Comparison of ENCODE assay signal across 11 cellular contexts in the genomic region with DNA sequence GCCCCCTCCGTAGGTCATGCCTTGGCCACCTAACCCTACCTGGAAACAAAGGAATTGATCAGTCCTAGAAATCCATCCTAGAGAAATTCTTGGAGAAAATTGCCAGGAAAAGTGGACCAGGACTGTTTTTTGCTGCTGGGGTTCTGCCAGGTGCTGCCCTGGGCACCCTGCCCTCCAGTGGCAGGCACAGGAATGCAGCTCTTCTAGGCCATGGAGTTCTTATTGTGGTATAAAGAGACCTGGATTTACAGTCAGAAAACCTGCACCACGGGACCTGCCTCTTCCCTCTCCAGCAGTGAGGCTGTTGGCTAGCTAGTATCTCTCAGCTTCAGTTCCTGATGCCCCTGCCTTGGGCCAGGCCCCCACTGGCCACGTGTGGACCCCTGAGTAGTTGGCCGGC. TPM values are rescaled to one million over a fixed set of nuclear protein-coding genes. Genes with fewer than 3 reads are reported as not detected.
DNase-seq lines count a peak whose midpoint lies in the region; ATAC-seq, FAIRE-seq and TF ChIP-seq lines count a peak whose summit lies in the region.
"Had no signal": no experiment of that assay in that cellular context is flagged by ENCODE, and none has a peak within 500 bp of the region (broad histone marks: within the 10 kb centered on the region; RNA-seq: fewer than 3 reads in every experiment).

No MANE protein-coding gene starts in this region.

- no peak for TF ChIP-seq EP300 in stomach (IDR thresholded peaks at IDR 0.05)

- no peaks in the 10 kb centered on the region for H3K9me2 ChIP-seq in OCI-LY7 (ENCODE audit: insufficient read depth, low read length)

- H3K9me3 Mint-ChIP-seq in CD4-positive, alpha-beta T cell: no peaks in the 10 kb centered on the region
- H3K9me3 Mint-ChIP-seq: central memory CD8-positive, alpha-beta T cell had no signal

- no peak for TF ChIP-seq POLR2A in stomach (IDR thresholded peaks at IDR 0.05)

- FAIRE-seq in kidney (lab: Jason Lieb, UNC): no peak

- no peaks in the 10 kb centered on the region for H4K20me1 ChIP-seq in OCI-LY7 (ENCODE audit: insufficient read depth, low read length)

- H2AFZ ChIP-seq in OCI-LY7 (ENCODE audit: low read length): no peak overlapping the region

- H3K4me3 Mint-ChIP-seq in CD4-positive, alpha-beta T cell: no peak overlapping the region
- H3K4me3 Mint-ChIP-seq: central memory CD8-positive, alpha-beta T cell had no signal

- no peak overlapping the region for H3K9ac ChIP-seq in kidney (ENCODE audit: low read length in 2 of 2)

- ATAC-seq in foreskin keratinocyte: peak; percentile 51
- ATAC-seq in CD4-positive, alpha-beta T cell (ENCODE audit: poor library complexity): no peak

- H3K36me3 Mint-ChIP-seq in CD4-positive, alpha-beta T cell (ENCODE audit: low read depth): no peaks in the 10 kb centered on the region

- no TSS peak for BruUV-seq in OCI-LY7 (replicated peaks; lab: Mats Ljungman, UMichigan)

- WGBS in stomach, 5 donors: 47 to 67% (median 61%) methylated on average over 3 to 4 of the region's 4 CpGs

- H3K4me2 ChIP-seq in OCI-LY7 (ENCODE audit: low read length): no peak overlapping the region

- peak; percentile 45; the same call in 1 of the 2 replicates for TF ChIP-seq CTCF in OCI-LY7 (conservative IDR thresholded peaks at IDR 0.05; ENCODE audit: low read length)
- peak; percentile 59 for TF ChIP-seq CTCF in foreskin keratinocyte (conservative IDR thresholded peaks at IDR 0.05)
- no peak for TF ChIP-seq CTCF in CD4-positive, alpha-beta T cell (IDR thresholded peaks at IDR 0.05)
- no peak for TF ChIP-seq CTCF in stomach (IDR thresholded peaks at IDR 0.05)
- TF ChIP-seq CTCF in kidney (IDR thresholded peaks at IDR 0.05; ENCODE audit: borderline replicate concordance, extremely low read depth, insufficient read depth): no peak

- CTCF ChIA-PET in OCI-LY7 (lab: Charles Lee; ENCODE audit: unreplicated experiment): no interaction called here
- CTCF ChIA-PET in CD4-positive, alpha-beta T cell (lab: Charles Lee): no interaction called here

- peaks cover 23% of the 10 kb centered on the region for H3K27me3 ChIP-seq in foreskin keratinocyte
- no peaks in the 10 kb centered on the region for H3K27me3 ChIP-seq in CD4-positive, alpha-beta T cell (ENCODE audit: control insufficient read depth, insufficient read depth, low read length)
- H3K27me3 ChIP-seq in stomach: peaks cover 0 to 10% (median 0%) of the 10 kb centered on the region in 3 donors
- H3K27me3 ChIP-seq: suprapubic skin had no signal

- no peaks in the 10 kb centered on the region for H3K27me3 Mint-ChIP-seq in CD4-positive, alpha-beta T cell
- H3K27me3 Mint-ChIP-seq: central memory CD8-positive, alpha-beta T cell had no signal

- H3K4me1 ChIP-seq in OCI-LY7 (ENCODE audit: insufficient read depth, low read length, poor library complexity, severe bottlenecking) (peaks cover 9% of the 10 kb centered on the region), foreskin keratinocyte (no peaks in the 10 kb centered on the region), stomach (no peaks in the 10 kb centered on the region), kidney (ENCODE audit: control insufficient read depth in 1 of 2, insufficient read depth in 1 of 2, low read depth in 1 of 2, low read length in 2 of 2) (no peaks in the 10 kb centered on the region)
- H3K4me1 ChIP-seq: suprapubic skin had no signal

- DNase-seq in stimulated activated CD4-positive, alpha-beta T cell treated with anti-CD3 and anti-CD28 coated beads, Interleukin-15, amount 100 ng/mL, for 24 hours: peak; percentile 9
- DNase-seq in stimulated activated CD4-positive, alpha-beta T cell treated with anti-CD3 and anti-CD28 coated beads, Interleukin-1b, Interleukin-23, amount 100 ng/mL, for 48 hours: no peak
- no peak for DNase-seq in OCI-LY7 (ENCODE audit: low spot score)
- DNase-seq in foreskin keratinocyte: no peak
- DNase-seq in CD4-positive, alpha-beta T cell: no peak
- DNase-seq in GM19240 (ENCODE audit: insufficient read length, low spot score): no peak
- DNase-seq in stomach: no peak
- DNase-seq in kidney: no peak
- DNase-seq: activated CD4-positive, alpha-beta T cell treated with anti-CD3 and anti-CD28 coated beads, Interleukin-2, amount 50 U/mL, for 4 hours had no signal

- H3K4me1 Mint-ChIP-seq in CD4-positive, alpha-beta T cell (ENCODE audit: low read depth): no peaks in the 10 kb centered on the region

- intact Hi-C loops in OCI-LY7 (cut with micrococcal nuclease; ENCODE audit: unreplicated experiment) (no loop called here), stomach (cut with DNase I; ENCODE audit: low total_unique reads) (no loop called here), kidney (cut with DNase I) (no loop called here)
- intact Hi-C loops in CD4-positive, alpha-beta T cell (cut with DNase I, micrococcal nuclease): no loop called here

- H3K4me3 ChIP-seq in OCI-LY7 (ENCODE audit: low read depth, low read length, poor library complexity, severe bottlenecking): no peak overlapping the region
- no peak overlapping the region for H3K4me3 ChIP-seq in stomach
- H3K4me3 ChIP-seq in kidney (ENCODE audit: low read length in 2 of 2): no peak overlapping the region
- H3K4me3 ChIP-seq: suprapubic skin had no signal

- no peaks in the 10 kb centered on the region for H3K79me2 ChIP-seq in OCI-LY7 (ENCODE audit: insufficient read depth, low read depth, low read length)

- POLR2A ChIA-PET in OCI-LY7 (lab: Charles Lee): no interaction called here
- POLR2A ChIA-PET in CD4-positive, alpha-beta T cell (lab: Charles Lee): no interaction called here

- no peak overlapping the region for H3K27ac Mint-ChIP-seq in CD4-positive, alpha-beta T cell

- H3K27ac ChIP-seq in OCI-LY7 (ENCODE audit: low read depth, low read length, poor library complexity, severe bottlenecking): no peak overlapping the region
- H3K27ac ChIP-seq in foreskin keratinocyte: no peak overlapping the region
- H3K27ac ChIP-seq in CD4-positive, alpha-beta T cell (ENCODE audit: low read depth, low read length): no peak overlapping the region
- no peak overlapping the region for H3K27ac ChIP-seq in stomach
- H3K27ac ChIP-seq in kidney (ENCODE audit: low read depth in 2 of 2, low read length in 2 of 2): no peak overlapping the region
- H3K27ac ChIP-seq: suprapubic skin had no signal

- H3K36me3 ChIP-seq in OCI-LY7 (ENCODE audit: insufficient read depth, low read length) (no peaks in the 10 kb centered on the region), stomach (no peaks in the 10 kb centered on the region), kidney (ENCODE audit: control insufficient read depth in 1 of 2, insufficient read depth in 2 of 2, low read length in 2 of 2) (no peaks in the 10 kb centered on the region)
- H3K36me3 ChIP-seq: suprapubic skin had no signal

- H3K9me3 ChIP-seq in OCI-LY7 (ENCODE audit: low read length): no peaks in the 10 kb centered on the region
- H3K9me3 ChIP-seq in CD4-positive, alpha-beta T cell (ENCODE audit: control insufficient read depth, low read length): no peaks in the 10 kb centered on the region
- H3K9me3 ChIP-seq in stomach: no peaks in the 10 kb centered on the region
- H3K9me3 ChIP-seq in kidney (ENCODE audit: control insufficient read depth in 1 of 2, low read length in 2 of 2): no peaks in the 10 kb centered on the region
- H3K9me3 ChIP-seq: suprapubic skin had no signal

RNA-seq across cellular contexts. Expression of gene SLC24A4, which starts 59.7 kb away (rescaled TPM):
- not detected in 2 replicates for total RNA-seq in OCI-LY7 (2014; rRNA removed; shearing (Covaris generic))
- total RNA-seq in OCI-LY7 (2022): not detected in 2 replicates
- total RNA-seq in foreskin keratinocyte: 0.03 and 0.04 TPM in 2 replicates
- 0.02 and 0.06 TPM in 2 replicates for polyA plus RNA-seq in foreskin keratinocyte
- under 1 TPM; 0.11 to 0.19 TPM for total RNA-seq in CD4-positive, alpha-beta T cell
- total RNA-seq in stomach: under 1 TPM in 2 of 5 donors, not detected in 3; 0.45 to 0.92 TPM
- under 1 TPM in 2 of 3 donors, not detected in 1; 0.08 to 0.31 TPM for polyA plus RNA-seq in stomach
- total RNA-seq in kidney: 0.85 TPM
- 0.32 TPM for polyA plus RNA-seq in kidney (ENCODE audit: insufficient read depth, low read depth, low replicate concordance)

Comparison
In these comparisons a context has a peak if more than half of its experiments do, and no peak if none do; other contexts are left out.
1. CTCF ChIP-seq: peak in OCI-LY7 (single experiment) and foreskin keratinocyte (single experiment); none in CD4-positive, alpha-beta T cell (single experiment), stomach (0 of 7) and kidney (single experiment).